Comparison of ENCODE assay signal across 9 cellular contexts in genomic region chr2:112706170-112706664, GRCh38. TPM values are rescaled to one million over a fixed set of nuclear protein-coding genes. Genes with fewer than 3 reads are reported as not detected.
DNase-seq lines count a peak whose midpoint lies in the region; ATAC-seq and FAIRE-seq lines count a peak whose summit lies in the region.
"Had no signal": no experiment of that assay in that cellular context is flagged by ENCODE, and none has a peak within 500 bp of the region (broad histone marks: within the 10 kb centered on the region; RNA-seq: fewer than 3 reads in every experiment).

No MANE protein-coding gene starts in this region.

- H3K36me3 Mint-ChIP-seq in central memory CD8-positive, alpha-beta T cell (ENCODE audit: insufficient read depth), result peaks cover 4% of the 10 kb centered on the region
- no peaks in the 10 kb centered on the region for H3K36me3 Mint-ChIP-seq in stimulated activated naive B cell treated with anti-CD40 and anti-IgM and Interleukin-4, amounts not matched to agents 10 μg/mL and 1 μg/mL and 100 μg/mL, for 72 hours

- H3K27me3 Mint-ChIP-seq in central memory CD8-positive, alpha-beta T cell, result no peaks in the 10 kb centered on the region
- no peaks in the 10 kb centered on the region for H3K27me3 Mint-ChIP-seq in stimulated activated naive B cell treated with anti-CD40 and anti-IgM and Interleukin-4, amounts not matched to agents 10 μg/mL and 1 μg/mL and 100 μg/mL, for 72 hours

- peaks cover 28% of the 10 kb centered on the region for H3K4me1 Mint-ChIP-seq in central memory CD8-positive, alpha-beta T cell
- H3K4me1 Mint-ChIP-seq in stimulated activated naive B cell treated with anti-CD40 and anti-IgM and Interleukin-4, amounts not matched to agents 10 μg/mL and 1 μg/mL and 100 μg/mL, for 72 hours, result peaks cover 49 to 85% of the 10 kb centered on the region in 2 donors

- H3K9me3 Mint-ChIP-seq in central memory CD8-positive, alpha-beta T cell, result no peaks in the 10 kb centered on the region
- H3K9me3 Mint-ChIP-seq in stimulated activated naive B cell treated with anti-CD40 and anti-IgM and Interleukin-4, amounts not matched to agents 10 μg/mL and 1 μg/mL and 100 μg/mL, for 72 hours, result peaks cover 0 to 2% of the 10 kb centered on the region in 2 donors

- peak; percentile 95 for ATAC-seq in central memory CD8-positive, alpha-beta T cell (replicated peaks; ENCODE audit: extremely low read depth, poor library complexity, severe bottlenecking)
- peak; percentile 72 to 76 for ATAC-seq in stimulated activated naive B cell treated with anti-CD40 and anti-IgM and Interleukin-4, amounts not matched to agents 10 μg/mL and 1 μg/mL and 100 μg/mL, for 72 hours (replicated peaks)
- ATAC-seq in HG03439 (IDR thresholded peaks at IDR 0.05; ENCODE audit: unreplicated experiment), result no peak
- no peak for ATAC-seq in Right ventricle myocardium inferior

- intact Hi-C loops in Right ventricle myocardium inferior (cut with DNase I), result no loop called here

- H3K4me3 Mint-ChIP-seq in central memory CD8-positive, alpha-beta T cell, result peak overlapping the region; percentile 41
- peak overlapping the region; percentile 70 for H3K4me3 Mint-ChIP-seq in stimulated activated naive B cell treated with anti-CD40 and anti-IgM and Interleukin-4, amounts not matched to agents 10 μg/mL and 1 μg/mL and 100 μg/mL, for 72 hours

- peak; percentile 90 for FAIRE-seq in RCC 7860 (lab: Jason Lieb, UNC)

- no peak overlapping the region for H3K27ac Mint-ChIP-seq in central memory CD8-positive, alpha-beta T cell (ENCODE audit: low read depth)
- peak overlapping the region; percentile 93 for H3K27ac Mint-ChIP-seq in stimulated activated naive B cell treated with anti-CD40 and anti-IgM and Interleukin-4, amounts not matched to agents 10 μg/mL and 1 μg/mL and 100 μg/mL, for 72 hours

- DNase-seq in activated gamma-delta T cell treated with Interleukin-2 at 50 U/mL for 16 hours (peak; percentile 51), activated gamma-delta T cell (lab: John Stamatoyannopoulos, UW) (no peak), RCC 7860 (ENCODE audit: low spot score) (peak; percentile 92), NCI-H524 treated with DMSO at 0.1 percent for 48 hours (lab: John Stamatoyannopoulos, UW) (no peak), Right ventricle myocardium inferior (ENCODE audit: missing footprints) (no peak)
- DNase-seq in central memory CD8-positive, alpha-beta T cell (ENCODE audit: low spot score in 2 of 2), result peak; percentile 33
- DNase-seq in stimulated activated naive B cell treated with anti-CD40 and anti-IgM and Interleukin-4, amounts not matched to agents 10 μg/mL and 1 μg/mL and 100 μg/mL, for 72 hours, result peak; percentile 48
- DNase-seq: BE2C had no signal

RNA-seq across cellular contexts. Expression of gene NT5DC4, which starts 14.6 kb away (rescaled TPM):
- total RNA-seq in Right ventricle myocardium inferior, result not detected

RNA-seq across cellular contexts. Expression of gene CKAP2L, which starts 58.2 kb away (rescaled TPM):
- 1.3 TPM for total RNA-seq in Right ventricle myocardium inferior

Comparison
In these comparisons a context has a peak if more than half of its experiments do, and no peak if none do; other contexts are left out.
1. DNase-seq: peak in activated gamma-delta T cell treated with Interleukin-2 at 50 U/mL for 16 hours (single experiment), RCC 7860 (single experiment), central memory CD8-positive, alpha-beta T cell (2 of 2) and stimulated activated naive B cell treated with anti-CD40 and anti-IgM and Interleukin-4, amounts not matched to agents 10 μg/mL and 1 μg/mL and 100 μg/mL, for 72 hours (single experiment); none in activated gamma-delta T cell (single experiment), NCI-H524 treated with DMSO at 0.1 percent for 48 hours (single experiment) and Right ventricle myocardium inferior (single experiment).
2. ATAC-seq: peak in central memory CD8-positive, alpha-beta T cell (single experiment) and stimulated activated naive B cell treated with anti-CD40 and anti-IgM and Interleukin-4, amounts not matched to agents 10 μg/mL and 1 μg/mL and 100 μg/mL, for 72 hours (2 of 2); none in HG03439 (single experiment) and Right ventricle myocardium inferior (single experiment).